In genomic region chr6:10529231-10529801, GRCh38 we compare ENCODE assay signal across 1 cellular context.
TF ChIP-seq lines count a peak whose summit lies in the region.

No MANE protein-coding gene starts in this region.

TF ChIP-seq in HepG2, 621 proteins besides CTCF, POLR2A, EP300 and RAD21:
- TF ChIP-seq ZNF335 (CRISPR knock-in tag; IDR thresholded peaks at IDR 0.05), result no peak
- 0 out of 2 replicates have a peak, but pooled peaks have one; percentile 7 for TF ChIP-seq TFE3 (CRISPR knock-in tag; IDR thresholded peaks at IDR 0.05)
- TF ChIP-seq ZNF441 (CRISPR knock-in tag; IDR thresholded peaks at IDR 0.05; ENCODE audit: borderline replicate concordance), result 0 out of 2 replicates have a peak, but pooled peaks have one; percentile 11
- 0 out of 2 replicates have a peak, but pooled peaks have one; percentile 18 for TF ChIP-seq ZNF430 (CRISPR knock-in tag; IDR thresholded peaks at IDR 0.05)
- TF ChIP-seq TGIF2 (CRISPR knock-in tag; IDR thresholded peaks at IDR 0.05), result 0 out of 2 replicates have a peak, but pooled peaks have one; percentile 42
- 0 out of 3 replicates have a peak, but pooled peaks have one; percentile 16 for TF ChIP-seq MXI1 (IDR thresholded peaks at IDR 0.05; ENCODE audit: borderline replicate concordance, low read depth, low read length)
- 0 out of 2 replicates have a peak, but pooled peaks have one; percentile 33 for TF ChIP-seq HMGXB3 (CRISPR knock-in tag; IDR thresholded peaks at IDR 0.05; ENCODE audit: borderline replicate concordance)
- TF ChIP-seq SNAPC2 (CRISPR knock-in tag; IDR thresholded peaks at IDR 0.05), result no peak
- 0 out of 2 replicates have a peak, but pooled peaks have one; percentile 43 for TF ChIP-seq ZGPAT (CRISPR knock-in tag; IDR thresholded peaks at IDR 0.05)
- TF ChIP-seq ZNF331 (CRISPR knock-in tag; IDR thresholded peaks at IDR 0.05), result peak; percentile 24; the same call in 1 of the 2 replicates
- 0 out of 2 replicates have a peak, but pooled peaks have one; percentile 40 for TF ChIP-seq ZSCAN25 (CRISPR knock-in tag; IDR thresholded peaks at IDR 0.05)
- TF ChIP-seq PHF8 (CRISPR knock-in tag; IDR thresholded peaks at IDR 0.05), result peak; percentile 46
- TF ChIP-seq SAP130 (CRISPR knock-in tag; IDR thresholded peaks at IDR 0.05; ENCODE audit: low read depth), result peak; percentile 26
- no peak for TF ChIP-seq ZNF496 (CRISPR knock-in tag; IDR thresholded peaks at IDR 0.05; ENCODE audit: insufficient replicate concordance)
- TF ChIP-seq HMGXB4 (CRISPR knock-in tag; IDR thresholded peaks at IDR 0.05; ENCODE audit: borderline replicate concordance in 1 of 2, low read depth in 1 of 2), result peak in 1 of 2 experiments; percentile 3; a peak in 1 of 4 replicates
- no peak for TF ChIP-seq GTF2F1 (IDR thresholded peaks at IDR 0.05; ENCODE audit: low read length)
- peak; percentile 41 for TF ChIP-seq SALL1 (CRISPR knock-in tag; IDR thresholded peaks at IDR 0.05)
- TF ChIP-seq SRY (CRISPR knock-in tag; IDR thresholded peaks at IDR 0.05), result no peak
- 0 out of 2 replicates have a peak, but pooled peaks have one; percentile 10 for TF ChIP-seq MYNN (CRISPR knock-in tag; IDR thresholded peaks at IDR 0.05; ENCODE audit: low read depth)
- peak; percentile 54; the same call in 1 of the 2 replicates for TF ChIP-seq SIN3A (IDR thresholded peaks at IDR 0.05; ENCODE audit: borderline replicate concordance, low read depth, low read length)
- TF ChIP-seq ZMAT3 (CRISPR knock-in tag; conservative IDR thresholded peaks at IDR 0.05), result 0 out of 2 replicates have a peak, but pooled peaks have one; percentile 5
- no peak for TF ChIP-seq FOXA1 (IDR thresholded peaks at IDR 0.05)
- TF ChIP-seq FOXA1 (CRISPR knock-in tag; IDR thresholded peaks at IDR 0.05), result 0 out of 2 replicates have a peak, but pooled peaks have one; percentile 14
- no peak for TF ChIP-seq IRF9 (CRISPR knock-in tag; IDR thresholded peaks at IDR 0.05; ENCODE audit: borderline replicate concordance)
- TF ChIP-seq ZNF18 (CRISPR knock-in tag; IDR thresholded peaks at IDR 0.05; ENCODE audit: insufficient replicate concordance), result peak; percentile 20
- peak; percentile 28; the same call in 1 of the 2 replicates for TF ChIP-seq POLR2G (IDR thresholded peaks at IDR 0.05; ENCODE audit: low read depth, low read length)
- TF ChIP-seq XRCC5 (optimal IDR thresholded peaks at IDR 0.05; ENCODE audit: low read length), result peak; percentile 34
- TF ChIP-seq FIP1L1 (IDR thresholded peaks at IDR 0.05; ENCODE audit: borderline replicate concordance, insufficient read depth, low read depth, low read length), result no peak
- peak; percentile 40; the same call in 1 of the 2 replicates for TF ChIP-seq ZNF605 (CRISPR knock-in tag; IDR thresholded peaks at IDR 0.05)
- peak; percentile 58; the same call in 1 of the 2 replicates for TF ChIP-seq ZNF639 (CRISPR knock-in tag; conservative IDR thresholded peaks at IDR 0.05)
- TF ChIP-seq HIC2 (CRISPR knock-in tag; IDR thresholded peaks at IDR 0.05; ENCODE audit: low read depth), result no peak
- TF ChIP-seq NAIF1 (CRISPR knock-in tag; IDR thresholded peaks at IDR 0.05; ENCODE audit: borderline replicate concordance), result 0 out of 2 replicates have a peak, but pooled peaks have one; percentile 13
- TF ChIP-seq ERF (CRISPR knock-in tag; IDR thresholded peaks at IDR 0.05), result peak; percentile 53; the same call in 1 of the 2 replicates
- no peak for TF ChIP-seq SKI (IDR thresholded peaks at IDR 0.05; ENCODE audit: partially characterized antibody)
- TF ChIP-seq ZNF644 (CRISPR knock-in tag; IDR thresholded peaks at IDR 0.05; ENCODE audit: low read depth), result peak; percentile 32; the same call in 1 of the 2 replicates
- 0 out of 2 replicates have a peak, but pooled peaks have one; percentile 15 for TF ChIP-seq MAX (IDR thresholded peaks at IDR 0.05)
TF ChIP-seq in HepG2: peak in this region for 26.
